Comparison of ENCODE assay signal across 18 cellular contexts in genomic region chr2:65240657-65241056, GRCh38. TPM values are rescaled to one million over a fixed set of nuclear protein-coding genes. Genes with fewer than 3 reads are reported as not detected.
DNase-seq lines count a peak whose midpoint lies in the region; ATAC-seq and TF ChIP-seq lines count a peak whose summit lies in the region.
"Had no signal": no experiment of that assay in that cellular context is flagged by ENCODE, and none has a peak within 500 bp of the region (broad histone marks: within the 10 kb centered on the region; RNA-seq: fewer than 3 reads in every experiment).

No MANE protein-coding gene starts in this region.

- no peak for DNase-seq in activated CD4-positive, alpha-beta T cell treated with anti-CD3 and anti-CD28 coated beads, Interleukin-2, amount 10 ng/mL, durations not matched to agents 7 days and 5 days
- no peak for DNase-seq in activated CD4-positive, alpha-beta T cell treated with anti-CD3 and anti-CD28 coated beads for 36 hours
- DNase-seq in HCT116 (ENCODE audit: low read depth, low spot score) (no peak), mammary epithelial cell (peak; percentile 5), mesenchymal stem cell (peak; percentile 37), NCI-H1417 (lab: John Stamatoyannopoulos, UW) (no peak), head of caudate nucleus (no peak)
- DNase-seq in stimulated activated CD8-positive, alpha-beta memory T cell treated with anti-CD3 and anti-CD28 coated beads, Interleukin-4, amount 100 ng/mL, for 48 hours, result no peak
- DNase-seq: activated CD4-positive, CD25-positive, alpha-beta regulatory T cell treated with anti-CD3 and anti-CD28 coated beads, Interleukin-2, amount 50 U/mL, for 72 hours; activated CD8-positive, alpha-beta memory T cell treated with anti-CD3 and anti-CD28 coated beads, Interleukin-2, amount 50 U/mL, for 4 hours; activated naive CD4-positive, alpha-beta T cell; effector memory CD8-positive, alpha-beta T cell; heart left ventricle; left ventricle myocardium superior; NCI-H524; nucleus accumbens had no signal

- H3K4me3 Mint-ChIP-seq in activated CD4-positive, alpha-beta T cell treated with anti-CD3 and anti-CD28 coated beads, Interleukin-2, amount 10 ng/mL, durations not matched to agents 7 days and 5 days, result no peak overlapping the region
- H3K4me3 Mint-ChIP-seq in activated CD4-positive, alpha-beta T cell treated with anti-CD3 and anti-CD28 coated beads for 36 hours, result no peak overlapping the region
- H3K4me3 Mint-ChIP-seq: B cell had no signal

- H3K23ac ChIP-seq in mesenchymal stem cell (ENCODE audit: low read length in 2 of 2), result no peak overlapping the region

- no peak overlapping the region for H2AK5ac ChIP-seq in mesenchymal stem cell (ENCODE audit: low read length, severe bottlenecking)

- no peak overlapping the region for H3K14ac ChIP-seq in mesenchymal stem cell (ENCODE audit: low read length in 2 of 2)

- H2AFZ ChIP-seq in HCT116 (ENCODE audit: low read depth, low read length, poor library complexity, severe bottlenecking), result no peak overlapping the region
- no peak overlapping the region for H2AFZ ChIP-seq in mammary epithelial cell (ENCODE audit: low read depth, low read length)
- H2AFZ ChIP-seq in mesenchymal stem cell (ENCODE audit: low read depth, low read length), result no peak overlapping the region

- TSS peak; percentile 26 for BruUV-seq in HCT116 (replicated peaks; lab: Mats Ljungman, UMichigan)
- no TSS peak for BruUV-seq in mammary epithelial cell (replicated peaks; lab: Mats Ljungman, UMichigan)

- H2BK15ac ChIP-seq in mesenchymal stem cell (ENCODE audit: low read depth, poor library complexity, severe bottlenecking), result no peak overlapping the region

- CTCF ChIA-PET in activated CD4-positive, alpha-beta T cell treated with anti-CD3 and anti-CD28 coated beads, Interleukin-2, amount 10 ng/mL, durations not matched to agents 7 days and 5 days (lab: Charles Lee), result interaction anchor here (0.6 kb wide), 1 partner anchor 184 kb away, joined by 3 read pairs; the partner anchor contains the start of gene CEP68
- CTCF ChIA-PET in activated CD4-positive, alpha-beta T cell treated with anti-CD3 and anti-CD28 coated beads for 36 hours (lab: Charles Lee), result interaction anchor here (1.9 kb wide), 1 partner anchor 10 kb away, joined by 7 read pairs; no protein-coding TSS in a partner anchor
- CTCF ChIA-PET in HCT116 (lab: Charles Lee) (interaction anchor here (0.7 kb wide), 1 partner anchor 10 kb away, joined by 3 read pairs; no protein-coding TSS in a partner anchor), mammary epithelial cell (lab: Charles Lee; ENCODE audit: low non-redundant PET) (no interaction called here)

- no peaks in the 10 kb centered on the region for H3K27me3 ChIP-seq in HCT116 (ENCODE audit: insufficient read depth, low read length)
- H3K27me3 ChIP-seq in mammary epithelial cell (ENCODE audit: insufficient read depth, low read length), result no peaks in the 10 kb centered on the region
- no peaks in the 10 kb centered on the region for H3K27me3 ChIP-seq in mesenchymal stem cell (ENCODE audit: control insufficient read depth in 1 of 2, insufficient read depth in 1 of 2, low read length in 2 of 2)
- H3K27me3 ChIP-seq: heart left ventricle, right atrium auricular region had no signal

- no peaks in the 10 kb centered on the region for H3K9me3 Mint-ChIP-seq in activated CD4-positive, alpha-beta T cell treated with anti-CD3 and anti-CD28 coated beads, Interleukin-2, amount 10 ng/mL, durations not matched to agents 7 days and 5 days
- H3K9me3 Mint-ChIP-seq in activated CD4-positive, alpha-beta T cell treated with anti-CD3 and anti-CD28 coated beads for 36 hours (ENCODE audit: low read depth), result no peaks in the 10 kb centered on the region
- H3K9me3 Mint-ChIP-seq: effector memory CD8-positive, alpha-beta T cell had no signal

- in situ Hi-C loops in mammary epithelial cell (cut with MboI; ENCODE audit: low sequenced_read_pairs in 2 of 2), result no loop called here

- POLR2A ChIA-PET in activated CD4-positive, alpha-beta T cell treated with anti-CD3 and anti-CD28 coated beads, Interleukin-2, amount 10 ng/mL, durations not matched to agents 7 days and 5 days (lab: Charles Lee), result no interaction called here
- POLR2A ChIA-PET in activated CD4-positive, alpha-beta T cell treated with anti-CD3 and anti-CD28 coated beads for 36 hours (lab: Charles Lee), result no interaction called here
- POLR2A ChIA-PET in HCT116 (lab: Charles Lee), result no interaction called here

- H3K36me3 Mint-ChIP-seq in activated CD4-positive, alpha-beta T cell treated with anti-CD3 and anti-CD28 coated beads, Interleukin-2, amount 10 ng/mL, durations not matched to agents 7 days and 5 days (ENCODE audit: low read depth), result peaks cover 24% of the 10 kb centered on the region
- H3K36me3 Mint-ChIP-seq in activated CD4-positive, alpha-beta T cell treated with anti-CD3 and anti-CD28 coated beads for 36 hours (ENCODE audit: low read depth), result peaks cover 23% of the 10 kb centered on the region

- peak overlapping the region; percentile 52 for H3K27ac Mint-ChIP-seq in activated CD4-positive, alpha-beta T cell treated with anti-CD3 and anti-CD28 coated beads, Interleukin-2, amount 10 ng/mL, durations not matched to agents 7 days and 5 days
- no peak overlapping the region for H3K27ac Mint-ChIP-seq in activated CD4-positive, alpha-beta T cell treated with anti-CD3 and anti-CD28 coated beads for 36 hours
- H3K27ac Mint-ChIP-seq: B cell had no signal

- no peak overlapping the region for H4K8ac ChIP-seq in mesenchymal stem cell (ENCODE audit: low read length)

- H3K18ac ChIP-seq in mesenchymal stem cell (ENCODE audit: low read depth in 1 of 2, low read length in 2 of 2), result no peak overlapping the region

- RAD21 ChIA-PET in HCT116 (lab: Charles Lee; ENCODE audit: low non-redundant PET in 1 of 2, low total read pairs in 2 of 2, uncharacterized antibody in 2 of 2, unreplicated experiment in 2 of 2), result no interaction called here

- no peak overlapping the region for H3K27ac ChIP-seq in HCT116 (ENCODE audit: low read depth, low read length)
- H3K27ac ChIP-seq in mammary epithelial cell (ENCODE audit: insufficient read depth, low read depth, low read length), result no peak overlapping the region
- H3K27ac ChIP-seq in mesenchymal stem cell (ENCODE audit: low read length, poor library complexity, severe bottlenecking), result no peak overlapping the region
- H3K27ac ChIP-seq: heart left ventricle, right atrium auricular region had no signal

- H3K9me2 ChIP-seq in HCT116 (ENCODE audit: insufficient read depth), result no peaks in the 10 kb centered on the region

- H3K36me3 ChIP-seq in HCT116 (ENCODE audit: control insufficient read depth in 1 of 2, insufficient read depth in 2 of 2, low read length in 2 of 2) (peaks cover 13 to 21% of the 10 kb centered on the region in 2 experiments; a peak in 3 of 4 replicates), mammary epithelial cell (ENCODE audit: insufficient read depth, low read length) (peaks cover 23% of the 10 kb centered on the region), mesenchymal stem cell (ENCODE audit: control insufficient read depth in 1 of 2, insufficient read depth in 2 of 2, low read depth in 1 of 2, low read length in 2 of 2) (peaks cover 13 to 59% of the 10 kb centered on the region in 2 experiments)

- H3K9me3 ChIP-seq in HCT116 (ENCODE audit: control insufficient read depth in 1 of 2, insufficient read depth in 1 of 2, low read depth in 1 of 2, low read length in 2 of 2) (no peaks in the 10 kb centered on the region), mammary epithelial cell (replicated peaks; ENCODE audit: insufficient read depth, low read length) (no peaks in the 10 kb centered on the region), mesenchymal stem cell (ENCODE audit: control insufficient read depth, low read length) (no peaks in the 10 kb centered on the region)
- H3K9me3 ChIP-seq: heart left ventricle, right atrium auricular region had no signal

- no peak for TF ChIP-seq RAD21 in HCT116 (IDR thresholded peaks at IDR 0.05; ENCODE audit: low read depth)

- H3K4me1 Mint-ChIP-seq in activated CD4-positive, alpha-beta T cell treated with anti-CD3 and anti-CD28 coated beads, Interleukin-2, amount 10 ng/mL, durations not matched to agents 7 days and 5 days, result peaks cover 13% of the 10 kb centered on the region
- H3K4me1 Mint-ChIP-seq in activated CD4-positive, alpha-beta T cell treated with anti-CD3 and anti-CD28 coated beads for 36 hours, result peaks cover 30% of the 10 kb centered on the region

- intact Hi-C loops in activated CD4-positive, alpha-beta T cell treated with anti-CD3 and anti-CD28 coated beads for 36 hours (cut with DNase I, micrococcal nuclease), result no loop called here
- intact Hi-C loops in HCT116 (cut with micrococcal nuclease), result no loop called here
- intact Hi-C loops in mammary epithelial cell (cut with micrococcal nuclease), result no loop called here
- intact Hi-C loops in head of caudate nucleus (cut with DNase I), result no loop called here

- H3K79me2 ChIP-seq in HCT116 (ENCODE audit: insufficient read depth, low read length), result peaks cover 83% of the 10 kb centered on the region
- H3K79me2 ChIP-seq in mammary epithelial cell (ENCODE audit: insufficient read depth, low read length), result peaks cover 92% of the 10 kb centered on the region

- no peak overlapping the region for H3K4ac ChIP-seq in mesenchymal stem cell (ENCODE audit: low read depth in 1 of 2, low read length in 2 of 2)

- H3K4me2 ChIP-seq in HCT116 (ENCODE audit: low read length) (no peak overlapping the region), mammary epithelial cell (ENCODE audit: insufficient read depth, low read depth, low read length) (no peak overlapping the region), mesenchymal stem cell (ENCODE audit: low read length, poor library complexity, severe bottlenecking) (no peak overlapping the region)

- H3K4me3 ChIP-seq in HCT116 (replicated peaks in 1 of 2; ENCODE audit: low read depth in 1 of 2, low read length in 2 of 2), result no peak overlapping the region
- no peak overlapping the region for H3K4me3 ChIP-seq in mammary epithelial cell (replicated peaks in 1 of 3; ENCODE audit: insufficient read depth in 1 of 3, low read depth in 2 of 3, low read length in 3 of 3)
- H3K4me3 ChIP-seq in mesenchymal stem cell (ENCODE audit: insufficient read depth in 1 of 2, low read depth in 1 of 2, low read length in 2 of 2), result no peak overlapping the region
- H3K4me3 ChIP-seq: heart left ventricle, right atrium auricular region had no signal

- TF ChIP-seq CTCF in HCT116 (IDR thresholded peaks at IDR 0.05 in 2 of 3, conservative IDR thresholded peaks at IDR 0.05 in 1 of 3; ENCODE audit: borderline replicate concordance in 1 of 3, insufficient read depth in 1 of 3, low read depth in 2 of 3, low read length in 2 of 3) (no peak), mammary epithelial cell (conservative IDR thresholded peaks at IDR 0.05 in 1 of 2, IDR thresholded peaks at IDR 0.05 in 1 of 2; ENCODE audit: extremely low read depth in 1 of 2, insufficient read depth in 1 of 2, low read depth in 1 of 2, low read length in 2 of 2) (no peak)

- 78% methylated on average over 3 of the region's 3 CpGs for WGBS in mammary epithelial cell (ENCODE audit: low coverage, missing lambda C conversion rate)
- 66% methylated on average over 3 of the region's 3 CpGs for WGBS in mesenchymal stem cell

- H2BK120ac ChIP-seq in mesenchymal stem cell (ENCODE audit: low read depth, low read length), result no peak overlapping the region

- no peak overlapping the region for H2BK5ac ChIP-seq in mesenchymal stem cell (ENCODE audit: low read depth, low read length, poor library complexity, severe bottlenecking)

- H3K4me1 ChIP-seq in HCT116 (ENCODE audit: control insufficient read depth in 1 of 2, insufficient read depth in 2 of 2, low read length in 2 of 2), result no peaks in the 10 kb centered on the region
- no peaks in the 10 kb centered on the region for H3K4me1 ChIP-seq in mammary epithelial cell (ENCODE audit: insufficient read depth, low read length)
- no peaks in the 10 kb centered on the region for H3K4me1 ChIP-seq in mesenchymal stem cell (ENCODE audit: control insufficient read depth, insufficient read depth, low read depth, low read length)

- TF ChIP-seq POLR2A in HCT116 (IDR thresholded peaks at IDR 0.05; ENCODE audit: borderline replicate concordance, extremely low read depth, insufficient read depth, insufficient read length), result no peak

- ATAC-seq in activated CD4-positive, alpha-beta T cell treated with anti-CD3 and anti-CD28 coated beads for 36 hours, result no peak
- ATAC-seq in HCT116, result no peak
- ATAC-seq: effector memory CD8-positive, alpha-beta T cell; heart left ventricle; left ventricle myocardium superior had no signal

- H3K79me1 ChIP-seq in mesenchymal stem cell (replicated peaks; ENCODE audit: low read length, poor library complexity, severe bottlenecking), result no peaks in the 10 kb centered on the region

- H4K20me1 ChIP-seq in HCT116 (ENCODE audit: insufficient read depth), result peaks cover 10% of the 10 kb centered on the region
- H4K20me1 ChIP-seq in mammary epithelial cell (ENCODE audit: insufficient read depth, low read length), result no peaks in the 10 kb centered on the region

- H3K9ac ChIP-seq in HCT116 (ENCODE audit: low read length), result no peak overlapping the region
- H3K9ac ChIP-seq in mammary epithelial cell (ENCODE audit: insufficient read depth, low read length), result no peak overlapping the region
- H3K9ac ChIP-seq in mesenchymal stem cell (ENCODE audit: low read length), result no peak overlapping the region

- dilution Hi-C loops in mammary epithelial cell (cut with HindIII; ENCODE audit: low sequenced_read_pairs), result no loop called here

- no peak overlapping the region for H2BK12ac ChIP-seq in mesenchymal stem cell (ENCODE audit: low read length in 2 of 2)

- H3K27me3 Mint-ChIP-seq in activated CD4-positive, alpha-beta T cell treated with anti-CD3 and anti-CD28 coated beads, Interleukin-2, amount 10 ng/mL, durations not matched to agents 7 days and 5 days, result no peaks in the 10 kb centered on the region
- no peaks in the 10 kb centered on the region for H3K27me3 Mint-ChIP-seq in activated CD4-positive, alpha-beta T cell treated with anti-CD3 and anti-CD28 coated beads for 36 hours
- H3K27me3 Mint-ChIP-seq: B cell; effector memory CD8-positive, alpha-beta T cell had no signal

- no peak overlapping the region for H4K91ac ChIP-seq in mesenchymal stem cell (ENCODE audit: low read length)

RNA-seq across cellular contexts. Expression of gene ACTR2, which starts 13.0 kb away (rescaled TPM):
- 100 to 1,000 TPM; 467 to 502 TPM for total RNA-seq in activated CD4-positive, alpha-beta T cell treated with anti-CD3 and anti-CD28 coated beads, Interleukin-2, amount 10 ng/mL, durations not matched to agents 7 days and 5 days
- 100 to 1,000 TPM; 326 to 388 TPM for total RNA-seq in activated CD4-positive, alpha-beta T cell treated with anti-CD3 and anti-CD28 coated beads for 36 hours
- total RNA-seq in HCT116 (2021; ENCODE audit: unreplicated experiment) (199 TPM), mammary epithelial cell (100 to 1,000 TPM in 1 of 2 donors, 10 to 100 TPM in 1; 95.0 to 291 TPM)
- 51.8 and 71.0 TPM in 2 replicates for polyA plus RNA-seq in HCT116 (2012)
- 70.3 TPM for polyA plus RNA-seq in mammary epithelial cell
- 199 TPM for polyA minus RNA-seq in mammary epithelial cell
- 198 TPM for polyA plus RNA-seq in mesenchymal stem cell (2013, experiment 1 of 2)
- polyA plus RNA-seq in mesenchymal stem cell (2013, experiment 2 of 2), result 202 TPM

Comparison
In these comparisons a context has a peak if more than half of its experiments do, and no peak if none do; other contexts are left out.
1. DNase-seq: peak in mammary epithelial cell (single experiment) and mesenchymal stem cell (single experiment); none in activated CD4-positive, alpha-beta T cell treated with anti-CD3 and anti-CD28 coated beads, Interleukin-2, amount 10 ng/mL, durations not matched to agents 7 days and 5 days (single experiment), activated CD4-positive, alpha-beta T cell treated with anti-CD3 and anti-CD28 coated beads for 36 hours (single experiment), HCT116 (single experiment), stimulated activated CD8-positive, alpha-beta memory T cell treated with anti-CD3 and anti-CD28 coated beads, Interleukin-4, amount 100 ng/mL, for 48 hours (single experiment), NCI-H1417 (0 of 3) and head of caudate nucleus (0 of 42).